ENCODE assay signal across 26 cellular contexts in genomic region chr6:63496388-63496804, GRCh38.
DNase-seq lines count a peak whose midpoint lies in the region; ATAC-seq, FAIRE-seq and TF ChIP-seq lines count a peak whose summit lies in the region.
"Had no signal": no experiment of that assay in that cellular context is flagged by ENCODE, and none has a peak within 500 bp of the region (broad histone marks: within the 10 kb centered on the region; RNA-seq: fewer than 3 reads in every experiment).

No MANE protein-coding gene starts in this region.

- POLR2A ChIA-PET in HepG2 (lab: Yijun Ruan, JAX): interaction anchor here (0.7 to 3.1 kb wide), 12 partner anchors 14 to 143 kb away, joined by 3 to 22 read pairs (median 5); no protein-coding TSS in a partner anchor
- POLR2A ChIA-PET in naive thymus-derived CD8-positive, alpha-beta T cell (lab: Charles Lee): no interaction called here
- POLR2A ChIA-PET in CD4-positive, alpha-beta memory T cell (lab: Charles Lee; ENCODE audit: partially characterized antibody): no interaction called here

- DNase-seq in NCI-H226 (peak; percentile 15), amniotic epithelial cell (ENCODE audit: low read depth) (peak; percentile 38), HepG2 (ENCODE audit: low spot score) (peak; percentile 70), urothelium cell line (ENCODE audit: low spot score) (no peak)
- DNase-seq in naive thymus-derived CD8-positive, alpha-beta T cell: no peak
- no peak for DNase-seq in CD4-positive, alpha-beta memory T cell
- DNase-seq: ACHN; Caco-2; CD4-positive, alpha-beta T cell; DMS 273 treated with DMSO at 0.1 percent for 48 hours; IMR-90; NCI-H1105; NCI-H2029 treated with DMSO at 0.1 percent for 48 hours; NCI-H2171; NCI-H446; NCI-H526; SJCRH30; T-cell had no signal

- H3K9me3 Mint-ChIP-seq in naive thymus-derived CD8-positive, alpha-beta T cell: no peaks in the 10 kb centered on the region
- no peaks in the 10 kb centered on the region for H3K9me3 Mint-ChIP-seq in CD4-positive, alpha-beta memory T cell
- H3K9me3 Mint-ChIP-seq: CD4-positive, alpha-beta T cell; T-cell had no signal

- BruUV-seq in HepG2 (replicated peaks; lab: Mats Ljungman, UMichigan): no TSS peak

- TF ChIP-seq RAD21 in HepG2 (CRISPR knock-in tag; IDR thresholded peaks at IDR 0.05): no peak

- no peak overlapping the region for H2AFZ ChIP-seq in HepG2 (ENCODE audit: low read length)
- H2AFZ ChIP-seq: GM23338 had no signal

- TF ChIP-seq CTCF in HepG2 (CRISPR knock-in tag; IDR thresholded peaks at IDR 0.05): no peak

- FAIRE-seq in HepG2 (lab: Jason Lieb, UNC) (no peak), urothelium cell line (lab: Jason Lieb, UNC) (peak; percentile 13)
- FAIRE-seq: GM12891, HTR-8/SVneo had no signal

- H3K9me3 ChIP-seq in HepG2 (ENCODE audit: low read length): no peaks in the 10 kb centered on the region
- no peaks in the 10 kb centered on the region for H3K9me3 ChIP-seq in CD4-positive, alpha-beta memory T cell (ENCODE audit: control insufficient read depth in 1 of 2, low read length in 2 of 2)
- H3K9me3 ChIP-seq: BLaER1, Caco-2, HAP-1, SJCRH30 had no signal

- 73% methylated on average over 2 of the region's 2 CpGs for WGBS in HepG2 (ENCODE audit: low lambda C conversion rate)

- H3K36me3 Mint-ChIP-seq in naive thymus-derived CD8-positive, alpha-beta T cell: no peaks in the 10 kb centered on the region
- H3K36me3 Mint-ChIP-seq in CD4-positive, alpha-beta memory T cell: no peaks in the 10 kb centered on the region
- H3K36me3 Mint-ChIP-seq: T-cell had no signal

- H3K4me3 Mint-ChIP-seq in naive thymus-derived CD8-positive, alpha-beta T cell: no peak overlapping the region
- no peak overlapping the region for H3K4me3 Mint-ChIP-seq in CD4-positive, alpha-beta memory T cell
- H3K4me3 Mint-ChIP-seq: CD4-positive, alpha-beta T cell; GM23338; T-cell had no signal

- H3K27ac ChIP-seq in HepG2 (ENCODE audit: extremely low read length, insufficient read depth, low read length): peak overlapping the region; percentile 11
- H3K27ac ChIP-seq in CD4-positive, alpha-beta memory T cell (ENCODE audit: low read depth, low read length): no peak overlapping the region
- H3K27ac ChIP-seq: BLaER1, KMS-11, SJCRH30 had no signal

- CTCF ChIA-PET in HepG2 (lab: Yijun Ruan, JAX; ENCODE audit: low intra/inter-chr PET ratio, low total read pairs): no interaction called here
- CTCF ChIA-PET in CD4-positive, alpha-beta memory T cell (lab: Charles Lee; ENCODE audit: partially characterized antibody): no interaction called here

- no peak overlapping the region for H3K4me2 ChIP-seq in HepG2 (ENCODE audit: low read depth, low read length)
- H3K4me2 ChIP-seq: BLaER1, GM23338, KMS-11 had no signal

- TF ChIP-seq EP300 in HepG2 (IDR thresholded peaks at IDR 0.05; ENCODE audit: low read depth in 2 of 2, low read length in 2 of 2) (peak in 1 of 2 experiments; percentile 59; a peak in 2 of 4 replicates), HepG2 (CRISPR knock-in tag; IDR thresholded peaks at IDR 0.05; ENCODE audit: borderline replicate concordance) (no peak)

- no peaks in the 10 kb centered on the region for H3K79me2 ChIP-seq in HepG2 (ENCODE audit: insufficient read depth, low read length)

- peaks cover 0 to 6% (median 1%) of the 10 kb centered on the region in 5 donors for H3K27me3 Mint-ChIP-seq in naive thymus-derived CD8-positive, alpha-beta T cell
- peaks cover 0 to 3% of the 10 kb centered on the region in 2 donors for H3K27me3 Mint-ChIP-seq in CD4-positive, alpha-beta memory T cell

- in situ Hi-C loops in HepG2 (cut with HindIII; ENCODE audit: extremely low pct_ligation_motif_present, low pct_unique_long_range_greater_than_20kb): no loop called here

- H3K9ac ChIP-seq in HepG2 (ENCODE audit: insufficient read depth, low read depth, low read length): no peak overlapping the region
- H3K9ac ChIP-seq: BLaER1, KMS-11 had no signal

- TF ChIP-seq POLR2A in HepG2 (IDR thresholded peaks at IDR 0.05; ENCODE audit: insufficient read depth in 1 of 2, low read depth in 2 of 2, low read length in 2 of 2): no peak

- no peaks in the 10 kb centered on the region for H3K36me3 ChIP-seq in HepG2 (replicated peaks in 1 of 2; ENCODE audit: control insufficient read depth in 1 of 2, insufficient read depth in 2 of 2, low read length in 2 of 2)
- no peaks in the 10 kb centered on the region for H3K36me3 ChIP-seq in CD4-positive, alpha-beta memory T cell (ENCODE audit: insufficient read depth, low read length)
- H3K36me3 ChIP-seq: BLaER1, HAP-1, SJCRH30 had no signal

- ATAC-seq in HepG2: peak; percentile 35
- ATAC-seq in naive thymus-derived CD8-positive, alpha-beta T cell: no peak
- ATAC-seq in GM19467 (IDR thresholded peaks at IDR 0.05; ENCODE audit: unreplicated experiment): no peak
- ATAC-seq: GM23338, Panc1, T-cell had no signal

- intact Hi-C loops in HepG2 (cut with micrococcal nuclease; ENCODE audit: unreplicated experiment): no loop called here
- intact Hi-C loops in CD4-positive, alpha-beta memory T cell (cut with micrococcal nuclease): no loop called here

- H3K27ac Mint-ChIP-seq in naive thymus-derived CD8-positive, alpha-beta T cell: no peak overlapping the region
- H3K27ac Mint-ChIP-seq in CD4-positive, alpha-beta memory T cell: no peak overlapping the region
- H3K27ac Mint-ChIP-seq: CD4-positive, alpha-beta T cell; GM23338; T-cell had no signal

- no peaks in the 10 kb centered on the region for H3K4me1 Mint-ChIP-seq in naive thymus-derived CD8-positive, alpha-beta T cell
- H3K4me1 Mint-ChIP-seq in CD4-positive, alpha-beta memory T cell: no peaks in the 10 kb centered on the region
- H3K4me1 Mint-ChIP-seq: T-cell had no signal

- H4K20me1 ChIP-seq in HepG2 (ENCODE audit: insufficient read depth, low read length): no peaks in the 10 kb centered on the region
- H4K20me1 ChIP-seq: BLaER1 had no signal

- no peaks in the 10 kb centered on the region for H3K27me3 ChIP-seq in HepG2 (ENCODE audit: control insufficient read depth in 1 of 2, insufficient read depth in 2 of 2, low read length in 2 of 2)
- no peaks in the 10 kb centered on the region for H3K27me3 ChIP-seq in CD4-positive, alpha-beta memory T cell (ENCODE audit: insufficient read depth, low read length)
- H3K27me3 ChIP-seq: BLaER1, SJCRH30 had no signal

- peaks cover 45% of the 10 kb centered on the region for H3K4me1 ChIP-seq in HepG2 (ENCODE audit: insufficient read depth, low read length)
- H3K4me1 ChIP-seq in CD4-positive, alpha-beta memory T cell (ENCODE audit: insufficient read depth, low read length): no peaks in the 10 kb centered on the region
- H3K4me1 ChIP-seq: BLaER1, Caco-2, HAP-1, SJCRH30 had no signal

- H3K4me3 ChIP-seq in HepG2 (replicated peaks in 1 of 3; ENCODE audit: insufficient read depth in 1 of 3, low read depth in 2 of 3, low read length in 3 of 3): no peak overlapping the region
- H3K4me3 ChIP-seq in CD4-positive, alpha-beta memory T cell (ENCODE audit: low read length in 2 of 2): no peak overlapping the region
- H3K4me3 ChIP-seq: BLaER1, GM23338, HAP-1, SJCRH30 had no signal

TF ChIP-seq in HepG2, 621 proteins besides CTCF, POLR2A, EP300 and RAD21 (continues in another document):
- TF ChIP-seq NR1H2 (CRISPR knock-in tag; IDR thresholded peaks at IDR 0.05; ENCODE audit: borderline replicate concordance, low read depth) (no peak), ZNF362 (CRISPR knock-in tag; IDR thresholded peaks at IDR 0.05; ENCODE audit: borderline replicate concordance) (peak; percentile 80; the same call in 1 of the 2 replicates), TCF12 (IDR thresholded peaks at IDR 0.05) (no peak), TCF12 (CRISPR knock-in tag; IDR thresholded peaks at IDR 0.05) (no peak), FOSL1 (CRISPR knock-in tag; IDR thresholded peaks at IDR 0.05; ENCODE audit: borderline replicate concordance) (peak; percentile 75), JUND (CRISPR knock-in tag; IDR thresholded peaks at IDR 0.05) (peak; percentile 86), ARID5B (CRISPR knock-in tag; IDR thresholded peaks at IDR 0.05) (peak; percentile 69), GATAD2A (CRISPR knock-in tag; IDR thresholded peaks at IDR 0.05) (peak; percentile 78), FOXP1 (IDR thresholded peaks at IDR 0.05) (no peak), FOXP1 (CRISPR knock-in tag; IDR thresholded peaks at IDR 0.05) (0 out of 2 replicates have a peak, but pooled peaks have one; percentile 34)

Comparison
In these comparisons a context has a peak if more than half of its experiments do, and no peak if none do; other contexts are left out.
1. DNase-seq: peak in NCI-H226 (single experiment), amniotic epithelial cell (single experiment) and HepG2 (single experiment); none in urothelium cell line (single experiment), naive thymus-derived CD8-positive, alpha-beta T cell (0 of 10) and CD4-positive, alpha-beta memory T cell (0 of 5).